In the genomic region with DNA sequence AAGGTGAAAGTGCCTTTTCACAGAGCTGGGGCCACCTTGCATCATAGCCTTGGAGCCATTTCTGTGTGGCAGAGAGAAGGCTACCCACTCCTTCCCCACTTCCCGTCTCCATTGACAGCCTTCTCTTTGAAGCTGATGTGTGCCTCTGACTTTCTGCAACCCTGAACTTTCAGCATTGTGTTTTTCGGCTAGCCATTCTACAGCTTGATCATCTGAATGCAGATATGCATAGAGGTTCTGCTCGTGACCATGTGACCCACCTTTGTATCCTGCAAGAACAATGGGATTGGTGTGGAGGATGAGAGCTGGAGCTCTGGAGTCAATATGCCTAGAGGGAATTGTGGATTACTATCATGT, we compare ENCODE assay signal across 17 cellular contexts.
DNase-seq lines count a peak whose midpoint lies in the region; ATAC-seq, FAIRE-seq and TF ChIP-seq lines count a peak whose summit lies in the region.
"Had no signal": no experiment of that assay in that cellular context is flagged by ENCODE, and none has a peak within 500 bp of the region (broad histone marks: within the 10 kb centered on the region; RNA-seq: fewer than 3 reads in every experiment).

No MANE protein-coding gene starts in this region.

- H4K20me1 ChIP-seq in GM23338 (replicated peaks; ENCODE audit: insufficient read depth) (no peaks in the 10 kb centered on the region), H1 (replicated peaks in 1 of 2; ENCODE audit: control insufficient read depth in 1 of 2, insufficient read depth in 2 of 2, low read length in 2 of 2) (no peaks in the 10 kb centered on the region)

- TF ChIP-seq POLR2A in H1 (IDR thresholded peaks at IDR 0.05; ENCODE audit: control extremely low read depth in 1 of 2, low read depth in 2 of 2, low read length in 2 of 2) = no peak

- H3K79me2 ChIP-seq in GM23338 (replicated peaks; ENCODE audit: insufficient read depth) = no peaks in the 10 kb centered on the region
- H3K79me2 ChIP-seq in H1 (ENCODE audit: control insufficient read depth in 1 of 2, insufficient read depth in 2 of 2, low read length in 2 of 2) = no peaks in the 10 kb centered on the region
- no peaks in the 10 kb centered on the region for H3K79me2 ChIP-seq in trophoblast cell (ENCODE audit: control insufficient read depth, insufficient read depth, low read length, poor library complexity)

- peaks cover 21% of the 10 kb centered on the region; the same call in 1 of the 2 replicates for H3K9me2 ChIP-seq in GM23338 (ENCODE audit: insufficient read depth)

- POLR2A ChIA-PET in H1 (lab: Charles Lee; ENCODE audit: partially characterized antibody) = interaction anchor here (2.0 kb wide), 1 partner anchor 238 kb away, joined by 6 read pairs; no protein-coding TSS in a partner anchor
- POLR2A ChIA-PET in CD4-positive, alpha-beta memory T cell (lab: Charles Lee; ENCODE audit: partially characterized antibody) = no interaction called here

- peak overlapping the region; percentile 51; the same call in 1 of the 2 replicates for H2BK12ac ChIP-seq in H1 (ENCODE audit: low read depth, low read length)
- H2BK12ac ChIP-seq in trophoblast cell (ENCODE audit: low read length) = peak overlapping the region; percentile 72

- 0 out of 2 replicates have a peak overlapping the region, but pooled peaks have one; percentile 48 for H2BK15ac ChIP-seq in H1 (ENCODE audit: low read length)

- FAIRE-seq in H1 (lab: Jason Lieb, UNC) (no peak), HTR-8/SVneo (lab: Jason Lieb, UNC) (no peak)
- FAIRE-seq: GM12878, GM19239 had no signal

- no peaks in the 10 kb centered on the region for H3K23me2 ChIP-seq in H1 (ENCODE audit: low read depth, low read length)

- no peak for TF ChIP-seq RAD21 in H1 (IDR thresholded peaks at IDR 0.05 in 1 of 2, conservative IDR thresholded peaks at IDR 0.05 in 1 of 2; ENCODE audit: low read depth in 2 of 2, low read length in 2 of 2)

- H3K9ac ChIP-seq in H1 (replicated peaks in 1 of 4; ENCODE audit: extremely low read depth in 1 of 4, low read depth in 3 of 4, low read length in 3 of 4) (no peak overlapping the region), trophoblast cell (ENCODE audit: low read length) (no peak overlapping the region)
- H3K9ac ChIP-seq: GM23248 had no signal

- H3K27me3 ChIP-seq in right atrium auricular region (no peaks in the 10 kb centered on the region), heart right ventricle (no peaks in the 10 kb centered on the region), GM23338 (ENCODE audit: insufficient read depth) (no peaks in the 10 kb centered on the region), H1 (replicated peaks in 1 of 4; ENCODE audit: control insufficient read depth in 3 of 4, extremely low read depth in 1 of 4, insufficient read depth in 3 of 4, low read length in 3 of 4) (peaks cover 0 to 1% (median 0%) of the 10 kb centered on the region in 4 experiments; a peak in 1 of 7 replicates), trophoblast cell (ENCODE audit: insufficient read depth, low read length) (no peaks in the 10 kb centered on the region)
- no peaks in the 10 kb centered on the region for H3K27me3 ChIP-seq in CD4-positive, alpha-beta memory T cell (ENCODE audit: insufficient read depth, low read length)

- intact Hi-C loops in heart right ventricle (cut with DNase I) = loop anchor here in 3 of 10 donors (5.0 to 10.0 kb wide), 2 partner anchors 119 to 122 kb away; no protein-coding TSS in a partner anchor
- intact Hi-C loops in CD4-positive, alpha-beta memory T cell (cut with micrococcal nuclease) = no loop called here

- peaks cover 31% of the 10 kb centered on the region for H3K9me3 Mint-ChIP-seq in GM23338
- peaks cover 2 to 20% (median 10%) of the 10 kb centered on the region in 8 donors for H3K9me3 Mint-ChIP-seq in CD4-positive, alpha-beta memory T cell

- peaks cover 22% of the 10 kb centered on the region for H3K4me1 Mint-ChIP-seq in GM23338
- peaks cover 6 to 8% (median 7%) of the 10 kb centered on the region in 4 donors for H3K4me1 Mint-ChIP-seq in CD4-positive, alpha-beta memory T cell

- H2BK5ac ChIP-seq in H1 (ENCODE audit: low read depth, low read length) (0 out of 2 replicates have a peak overlapping the region, but pooled peaks have one; percentile 53), trophoblast cell (ENCODE audit: low read depth, low read length, poor library complexity) (no peak overlapping the region)

- no peak overlapping the region for H3K27ac ChIP-seq in right atrium auricular region
- H3K27ac ChIP-seq in heart right ventricle = no peak overlapping the region
- no peak overlapping the region for H3K27ac ChIP-seq in GM23338 (ENCODE audit: low read depth)
- H3K27ac ChIP-seq in H1 (ENCODE audit: low read depth, low read length) = no peak overlapping the region
- H3K27ac ChIP-seq in trophoblast cell (ENCODE audit: low read depth, low read length) = no peak overlapping the region
- no peak overlapping the region for H3K27ac ChIP-seq in CD4-positive, alpha-beta memory T cell (ENCODE audit: low read depth, low read length)
- H3K27ac ChIP-seq: C4-2B had no signal

- CTCF ChIA-PET in H1 (lab: Charles Lee; ENCODE audit: partially characterized antibody) = interaction anchor here (0.8 to 4.2 kb wide), 12 partner anchors 11 to 818 kb away, joined by 3 to 39 read pairs (median 3); no protein-coding TSS in a partner anchor
- CTCF ChIA-PET in CD4-positive, alpha-beta memory T cell (lab: Charles Lee; ENCODE audit: partially characterized antibody) = interaction anchor here (1.7 kb wide), 1 partner anchor 11 kb away, joined by 9 read pairs; no protein-coding TSS in a partner anchor

- H2BK120ac ChIP-seq in H1 (replicated peaks; ENCODE audit: low read depth, low read length) (no peak overlapping the region), trophoblast cell (ENCODE audit: insufficient read depth, low read length, poor library complexity) (peak overlapping the region; percentile 21)

- H3K4me1 ChIP-seq in right atrium auricular region (peaks cover 0 to 3% of the 10 kb centered on the region in 2 donors), heart right ventricle (peaks cover 0 to 9% (median 0%) of the 10 kb centered on the region in 9 donors), GM23338 (ENCODE audit: insufficient read depth) (peaks cover 7% of the 10 kb centered on the region; the same call in 1 of the 2 replicates), H1 (replicated peaks in 1 of 4; ENCODE audit: control insufficient read depth in 3 of 4, insufficient read depth in 4 of 4, low read length in 3 of 4) (peaks cover 0 to 3% (median 1%) of the 10 kb centered on the region in 4 experiments; a peak in 3 of 7 replicates), trophoblast cell (ENCODE audit: control insufficient read depth in 1 of 2, insufficient read depth in 2 of 2, low read length in 2 of 2) (peaks cover 3 to 7% of the 10 kb centered on the region in 2 experiments)
- peaks cover 4% of the 10 kb centered on the region for H3K4me1 ChIP-seq in CD4-positive, alpha-beta memory T cell (ENCODE audit: insufficient read depth, low read length)

- H3K4me2 ChIP-seq in GM23338 = no peak overlapping the region
- H3K4me2 ChIP-seq in H1 (ENCODE audit: insufficient read depth in 1 of 2, low read depth in 2 of 2, low read length in 2 of 2) = no peak overlapping the region
- H3K4me2 ChIP-seq in trophoblast cell (ENCODE audit: low read length) = no peak overlapping the region

- WGBS in heart right ventricle, 2 donors = 85 to 86% methylated on average over 3 of the region's 3 CpGs
- WGBS in H1 (ENCODE audit: extremely low coverage in 1 of 2, insufficient coverage in 1 of 2, insufficient read length in 1 of 2, insufficient replicate concordance in 2 of 2, low coverage in 1 of 2, low lambda C conversion rate in 2 of 2, missing lambda C conversion rate in 1 of 2), 2 experiments = 95% methylated on average over 3 of the region's 3 CpGs; no CpG with 5 or more reads in 1 of the 2 experiments
- no CpG with 5 or more reads among the region's 3 CpGs for WGBS in trophoblast cell (ENCODE audit: extremely low coverage, insufficient coverage, insufficient read length)

- H3K4ac ChIP-seq in H1 (replicated peaks; ENCODE audit: insufficient read length, low read depth, low read length) (no peak overlapping the region), trophoblast cell (ENCODE audit: low read depth, low read length) (no peak overlapping the region)

- H3K36me3 ChIP-seq in right atrium auricular region (no peaks in the 10 kb centered on the region), heart right ventricle (no peaks in the 10 kb centered on the region), GM23338 (ENCODE audit: insufficient read depth) (no peaks in the 10 kb centered on the region; the same call in 1 of the 2 replicates), H1 (ENCODE audit: control insufficient read depth in 2 of 4, insufficient read depth in 4 of 4, low read length in 3 of 4) (no peaks in the 10 kb centered on the region), trophoblast cell (ENCODE audit: control insufficient read depth in 1 of 2, insufficient read depth in 2 of 2, low read length in 2 of 2) (no peaks in the 10 kb centered on the region)
- H3K36me3 ChIP-seq in CD4-positive, alpha-beta memory T cell (ENCODE audit: insufficient read depth, low read length) = no peaks in the 10 kb centered on the region

- H4K12ac ChIP-seq in trophoblast cell (ENCODE audit: low read depth, low read length) = no peak overlapping the region

- no peak overlapping the region for H3K14ac ChIP-seq in H1 (ENCODE audit: insufficient read length)
- H3K14ac ChIP-seq in trophoblast cell (ENCODE audit: low read length) = no peak overlapping the region

- no peak overlapping the region for H4K91ac ChIP-seq in H1 (replicated peaks; ENCODE audit: insufficient read length, low read length)
- peak overlapping the region; percentile 80 for H4K91ac ChIP-seq in trophoblast cell (ENCODE audit: low read depth, low read length)

- TF ChIP-seq EP300 in H1 (IDR thresholded peaks at IDR 0.05; ENCODE audit: borderline replicate concordance in 1 of 2, low read depth in 2 of 2, low read length in 2 of 2) = no peak

- H2BK20ac ChIP-seq in H1 (ENCODE audit: low read length) = 0 out of 2 replicates have a peak overlapping the region, but pooled peaks have one; percentile 0

- no peak overlapping the region for H4K8ac ChIP-seq in H1 (ENCODE audit: extremely low read depth, insufficient read depth, low read length)
- H4K8ac ChIP-seq in trophoblast cell (ENCODE audit: low read depth, low read length) = no peak overlapping the region

- no peak overlapping the region for H3K4me3 Mint-ChIP-seq in GM23338
- no peak overlapping the region for H3K4me3 Mint-ChIP-seq in CD4-positive, alpha-beta memory T cell

- H3K56ac ChIP-seq in H1 (replicated peaks; ENCODE audit: insufficient read length, low read depth, low read length) = no peak overlapping the region

- H2AFZ ChIP-seq in GM23338 (peak overlapping the region; percentile 94), H1 (ENCODE audit: low read length) (no peak overlapping the region), trophoblast cell (ENCODE audit: insufficient read depth, low read length, poor library complexity) (no peak overlapping the region)

- H2AK5ac ChIP-seq in H1 (ENCODE audit: low read depth, low read length) (no peak overlapping the region), trophoblast cell (ENCODE audit: low read length) (peak overlapping the region; percentile 20)

- DNase-seq in right atrium auricular region (ENCODE audit: low spot score) (peak; percentile 49), heart right ventricle (no peak), GM23338 (ENCODE audit: low spot score) (no peak), H1 (ENCODE audit: low read depth in 1 of 2, low spot score in 2 of 2) (no peak), trophoblast cell (no peak), HTR-8/SVneo (ENCODE audit: insufficient read length, low spot score) (no peak), DMS53 (lab: John Stamatoyannopoulos, UW) (no peak)
- DNase-seq in CD4-positive, alpha-beta memory T cell = no peak
- DNase-seq: DMS 273 treated with DMSO at 0.1 percent for 48 hours, GF-D8, GM23248, KG1, NCI-H1417 treated with DMSO at 0.1 percent for 48 hours had no signal

- H3K23ac ChIP-seq in H1 (ENCODE audit: insufficient read length) = no peak overlapping the region
- no peak overlapping the region for H3K23ac ChIP-seq in trophoblast cell (ENCODE audit: low read length)

- no peak overlapping the region for H3K4me3 ChIP-seq in right atrium auricular region
- no peak overlapping the region for H3K4me3 ChIP-seq in heart right ventricle
- H3K4me3 ChIP-seq in GM23338 = no peak overlapping the region
- no peak overlapping the region for H3K4me3 ChIP-seq in H1 (ENCODE audit: extremely low read depth in 1 of 4, insufficient read depth in 2 of 4, low read depth in 3 of 4, low read length in 4 of 4)
- no peak overlapping the region for H3K4me3 ChIP-seq in trophoblast cell (ENCODE audit: low read depth, low read length)
- H3K4me3 ChIP-seq in CD4-positive, alpha-beta memory T cell (ENCODE audit: low read length in 2 of 2) = no peak overlapping the region
- H3K4me3 ChIP-seq: GM12878, GM23248 had no signal

- no peak overlapping the region; the same call in 1 of the 2 replicates for H3K18ac ChIP-seq in H1 (ENCODE audit: extremely low read depth, low read length)
- peak overlapping the region; percentile 84 for H3K18ac ChIP-seq in trophoblast cell (ENCODE audit: low read length)

- TF ChIP-seq CTCF in right atrium auricular region (IDR thresholded peaks at IDR 0.05) (no peak), heart right ventricle (IDR thresholded peaks at IDR 0.05) (no peak), GM23338 (conservative IDR thresholded peaks at IDR 0.05; ENCODE audit: low read depth in 2 of 2) (no peak), H1 (IDR thresholded peaks at IDR 0.05; ENCODE audit: control extremely low read depth in 1 of 3, insufficient read depth in 1 of 3, low read depth in 1 of 3, low read length in 3 of 3) (no peak)

- H3K27ac Mint-ChIP-seq in GM23338 = no peak overlapping the region
- H3K27ac Mint-ChIP-seq in CD4-positive, alpha-beta memory T cell = no peak overlapping the region

- no peaks in the 10 kb centered on the region for H3K79me1 ChIP-seq in H1 (ENCODE audit: low read depth, low read length)
- H3K79me1 ChIP-seq in trophoblast cell (ENCODE audit: low read length) = peaks cover 9% of the 10 kb centered on the region

- ATAC-seq in heart right ventricle (no peak), GM23338 (no peak)
- ATAC-seq: GM12878, Right ventricle myocardium inferior had no signal

- H4K5ac ChIP-seq in H1 (ENCODE audit: insufficient read length, low read depth, low read length) = no peak overlapping the region

- H3K36me3 Mint-ChIP-seq in GM23338 (ENCODE audit: low read depth) = peaks cover 22% of the 10 kb centered on the region
- no peaks in the 10 kb centered on the region for H3K36me3 Mint-ChIP-seq in CD4-positive, alpha-beta memory T cell

- no peaks in the 10 kb centered on the region for H3F3A ChIP-seq in GM23338 (replicated peaks; ENCODE audit: low read depth)

- H3K9me3 ChIP-seq in right atrium auricular region (peaks cover 0 to 9% of the 10 kb centered on the region in 2 donors), heart right ventricle (peaks cover 0 to 8% (median 0%) of the 10 kb centered on the region in 11 donors), H1 (ENCODE audit: insufficient read depth in 2 of 2, low read depth in 1 of 2, low read length in 1 of 2) (peaks cover 12 to 20% of the 10 kb centered on the region in 2 experiments), trophoblast cell (ENCODE audit: insufficient read depth, low read depth, low read length) (peaks cover 4% of the 10 kb centered on the region)
- H3K9me3 ChIP-seq in CD4-positive, alpha-beta memory T cell (ENCODE audit: control insufficient read depth in 1 of 2, low read length in 2 of 2) = no peaks in the 10 kb centered on the region

- H3K27me3 Mint-ChIP-seq in GM23338 (ENCODE audit: insufficient read depth, low read depth, poor library complexity) = peaks cover 11% of the 10 kb centered on the region
- peaks cover 12 to 20% of the 10 kb centered on the region in 2 donors for H3K27me3 Mint-ChIP-seq in CD4-positive, alpha-beta memory T cell
